Comparison of ENCODE assay signal across 34 cellular contexts in the genomic region with DNA sequence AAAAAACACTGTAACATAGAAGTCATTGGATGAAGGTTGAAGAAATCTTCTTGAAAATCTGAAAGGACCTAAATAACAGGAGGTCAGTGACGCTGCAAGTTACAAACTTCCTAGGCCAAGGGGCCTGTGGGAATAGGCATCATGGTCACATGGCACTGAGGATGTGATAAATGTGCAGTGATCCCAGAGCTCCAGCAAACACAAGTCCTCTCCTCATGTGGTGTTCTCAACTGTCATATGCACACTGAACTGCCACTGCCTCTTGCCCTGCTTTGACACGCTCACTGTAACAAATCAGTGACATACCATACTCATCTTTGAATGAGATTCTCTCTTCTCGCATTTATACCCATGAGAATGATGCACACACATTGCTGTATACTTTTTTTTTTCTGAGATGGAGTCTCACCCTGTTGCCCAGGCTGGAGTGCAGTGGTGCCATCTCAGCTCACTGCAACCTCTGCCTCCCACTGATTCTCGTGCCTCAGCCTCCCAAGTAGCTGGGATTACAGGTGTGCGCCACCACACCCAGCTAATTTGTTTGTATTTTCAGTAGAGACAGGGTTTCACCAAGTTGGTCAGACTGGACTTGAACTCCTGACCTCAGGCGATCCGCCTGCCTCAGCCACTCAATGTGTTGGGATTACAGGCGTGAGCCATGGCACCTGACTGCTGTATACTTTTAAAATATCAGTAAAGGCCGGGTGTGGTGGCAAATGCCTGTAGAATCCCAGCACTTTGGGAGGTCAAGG.
"Had no signal": no experiment of that assay in that cellular context is flagged by ENCODE, and none has a peak within 500 bp of the region (broad histone marks: within the 10 kb centered on the region; RNA-seq: fewer than 3 reads in every experiment).

No MANE protein-coding gene starts in this region.

- H3K27me3 Mint-ChIP-seq: activated B cell treated with CpG ODN at 0.5 μM for 24 hours; activated CD4-positive, alpha-beta memory T cell treated with anti-CD3 and anti-CD28 coated beads for 36 hours; activated CD4-positive, alpha-beta T cell treated with anti-CD3 and anti-CD28 coated beads for 36 hours; activated CD4-positive, alpha-beta T cell treated with anti-CD3 and anti-CD28 coated beads, Interleukin-2, amount 10 ng/mL, durations not matched to agents 24 days and 14 days; activated naive CD4-positive, alpha-beta T cell treated with anti-CD3 and anti-CD28 coated beads, Interleukin-2, amount 50 U/mL, for 24 hours; activated naive CD8-positive, alpha-beta T cell treated with anti-CD3 and anti-CD28 coated beads for 36 hours; activated naive CD8-positive, alpha-beta T cell treated with anti-CD3 and anti-CD28 coated beads, Interleukin-2, amount 50 U/mL, for 24 hours; T-helper 17 cell had no signal

- DNase-seq: activated B cell treated with CpG ODN at 0.5 μM for 24 hours; activated CD4-positive, alpha-beta memory T cell treated with anti-CD3 and anti-CD28 coated beads for 36 hours; activated CD4-positive, alpha-beta T cell treated with anti-CD3 and anti-CD28 coated beads for 36 hours; activated CD4-positive, alpha-beta T cell treated with anti-CD3 and anti-CD28 coated beads, Interleukin-2, amount 10 ng/mL, durations not matched to agents 24 days and 14 days; activated CD4-positive, CD25-positive, alpha-beta regulatory T cell treated with anti-CD3 and anti-CD28 coated beads, Interleukin-2, amount 50 U/mL, for 72 hours; activated effector memory CD4-positive, alpha-beta T cell treated with anti-CD3 and anti-CD28 coated beads, Interleukin-2, amount 50 U/mL, for 16 hours; activated naive CD4-positive, alpha-beta T cell treated with anti-CD3 and anti-CD28 coated beads for 36 hours; activated naive CD8-positive, alpha-beta T cell treated with anti-CD3 and anti-CD28 coated beads for 36 hours; activated naive CD8-positive, alpha-beta T cell treated with anti-CD3 and anti-CD28 coated beads, Interleukin-2, amount 50 U/mL, for 24 hours; activated T-cell treated with anti-CD3 and anti-CD28 coated beads, Interleukin-2, amount 50 U/mL, for 1 hour; activated T-cell treated with anti-CD3 and anti-CD28 coated beads, Interleukin-2, amount 50 U/mL, for 48 hours; adrenal gland; amygdala; aorta; body of pancreas; caudate nucleus; cortex of kidney; effector CD8-positive, alpha-beta T cell; esophagus squamous epithelium; gastrocnemius medialis; glutamatergic neuron; heart left ventricle; T-helper 1 cell; T-helper 17 cell; T1000; WERI-Rb-1 had no signal

- H3K4me3 Mint-ChIP-seq: activated B cell treated with CpG ODN at 0.5 μM for 24 hours; activated CD4-positive, alpha-beta memory T cell treated with anti-CD3 and anti-CD28 coated beads for 36 hours; activated CD4-positive, alpha-beta T cell treated with anti-CD3 and anti-CD28 coated beads for 36 hours; activated CD4-positive, alpha-beta T cell treated with anti-CD3 and anti-CD28 coated beads, Interleukin-2, amount 10 ng/mL, durations not matched to agents 24 days and 14 days; activated naive CD4-positive, alpha-beta T cell treated with anti-CD3 and anti-CD28 coated beads for 36 hours; activated naive CD4-positive, alpha-beta T cell treated with anti-CD3 and anti-CD28 coated beads, Interleukin-2, amount 50 U/mL, for 24 hours; activated naive CD8-positive, alpha-beta T cell treated with anti-CD3 and anti-CD28 coated beads for 36 hours; activated naive CD8-positive, alpha-beta T cell treated with anti-CD3 and anti-CD28 coated beads, Interleukin-2, amount 50 U/mL, for 24 hours; activated T-helper 1 cell treated with anti-CD3 and anti-CD28 coated beads, Interleukin-12 subunit alpha, Interleukin-12 subunit beta, Interleukin-2, Interleukin-4 antibody, amounts not matched to agents 30 ng/mL and 10 ng/mL and 1 ng/mL, durations not matched to agents 14 hours and 24 hours and 36 hours; T-helper 17 cell; T-helper 2 cell treated with Interferon-gamma antibody and Interleukin-4, amounts not matched to agents 5 μg/mL and 100 μg/mL, for 36 hours had no signal

- H3K4me1 Mint-ChIP-seq: activated B cell treated with CpG ODN at 0.5 μM for 24 hours; activated naive CD8-positive, alpha-beta T cell treated with anti-CD3 and anti-CD28 coated beads for 36 hours; activated naive CD8-positive, alpha-beta T cell treated with anti-CD3 and anti-CD28 coated beads, Interleukin-2, amount 50 U/mL, for 24 hours had no signal

- H3K27me3 ChIP-seq: adrenal gland, body of pancreas, esophagus squamous epithelium, gastrocnemius medialis, heart left ventricle had no signal

- H3K9me3 Mint-ChIP-seq: activated B cell treated with CpG ODN at 0.5 μM for 24 hours; activated CD4-positive, alpha-beta memory T cell treated with anti-CD3 and anti-CD28 coated beads for 36 hours; activated CD4-positive, alpha-beta T cell treated with anti-CD3 and anti-CD28 coated beads, Interleukin-2, amount 10 ng/mL, durations not matched to agents 24 days and 14 days; activated naive CD4-positive, alpha-beta T cell treated with anti-CD3 and anti-CD28 coated beads for 36 hours; activated naive CD4-positive, alpha-beta T cell treated with anti-CD3 and anti-CD28 coated beads, Interleukin-2, amount 50 U/mL, for 24 hours; activated naive CD8-positive, alpha-beta T cell treated with anti-CD3 and anti-CD28 coated beads for 36 hours; activated naive CD8-positive, alpha-beta T cell treated with anti-CD3 and anti-CD28 coated beads, Interleukin-2, amount 50 U/mL, for 24 hours; activated T-helper 1 cell treated with anti-CD3 and anti-CD28 coated beads, Interleukin-12 subunit alpha, Interleukin-12 subunit beta, Interleukin-2, Interleukin-4 antibody, amounts not matched to agents 30 ng/mL and 10 ng/mL and 1 ng/mL, durations not matched to agents 14 hours and 24 hours and 36 hours; activated T-helper 2 cell treated with anti-CD3 and anti-CD28 coated beads, Interferon-gamma antibody, Interleukin-2, Interleukin-4, amounts not matched to agents 10 μg/mL and 5 μg/mL and 100 μg/mL, durations not matched to agents 14 hours and 24 hours and 36 hours; T-helper 2 cell treated with Interferon-gamma antibody and Interleukin-4, amounts not matched to agents 5 μg/mL and 100 μg/mL, for 36 hours had no signal

- ATAC-seq: activated CD4-positive, alpha-beta T cell treated with anti-CD3 and anti-CD28 coated beads for 36 hours; activated naive CD8-positive, alpha-beta T cell treated with anti-CD3 and anti-CD28 coated beads, Interleukin-2, amount 50 U/mL, for 24 hours; body of pancreas; gastrocnemius medialis; heart left ventricle; T-helper 17 cell had no signal

- FAIRE-seq: colon, endometrium, endothelial cell of umbilical vein had no signal

- H3K27ac Mint-ChIP-seq: activated B cell treated with CpG ODN at 0.5 μM for 24 hours; activated CD4-positive, alpha-beta memory T cell treated with anti-CD3 and anti-CD28 coated beads for 36 hours; activated CD4-positive, alpha-beta T cell treated with anti-CD3 and anti-CD28 coated beads for 36 hours; activated CD4-positive, alpha-beta T cell treated with anti-CD3 and anti-CD28 coated beads, Interleukin-2, amount 10 ng/mL, durations not matched to agents 24 days and 14 days; activated naive CD4-positive, alpha-beta T cell treated with anti-CD3 and anti-CD28 coated beads for 36 hours; activated naive CD8-positive, alpha-beta T cell treated with anti-CD3 and anti-CD28 coated beads for 36 hours; activated naive CD8-positive, alpha-beta T cell treated with anti-CD3 and anti-CD28 coated beads, Interleukin-2, amount 50 U/mL, for 24 hours; activated T-helper 1 cell treated with anti-CD3 and anti-CD28 coated beads, Interleukin-12 subunit alpha, Interleukin-12 subunit beta, Interleukin-2, Interleukin-4 antibody, amounts not matched to agents 30 ng/mL and 10 ng/mL and 1 ng/mL, durations not matched to agents 14 hours and 24 hours and 36 hours; activated T-helper 2 cell treated with anti-CD3 and anti-CD28 coated beads, Interferon-gamma antibody, Interleukin-2, Interleukin-4, amounts not matched to agents 10 μg/mL and 5 μg/mL and 100 μg/mL, durations not matched to agents 14 hours and 24 hours and 36 hours; T-helper 17 cell; T-helper 2 cell treated with Interferon-gamma antibody and Interleukin-4, amounts not matched to agents 5 μg/mL and 100 μg/mL, for 36 hours had no signal

- H3K9me3 ChIP-seq: adrenal gland, body of pancreas, esophagus squamous epithelium, gastrocnemius medialis, heart left ventricle had no signal

- H3K27ac ChIP-seq: body of pancreas, epithelial cell of prostate, esophagus squamous epithelium, gastrocnemius medialis, WERI-Rb-1 had no signal

- H3K4me3 ChIP-seq: adrenal gland, body of pancreas, esophagus squamous epithelium, gastrocnemius medialis, heart left ventricle had no signal
